In genomic region chr6:100573169-100573568, GRCh38 we compare ENCODE assay signal across 12 cellular contexts.
DNase-seq lines count a peak whose midpoint lies in the region; ATAC-seq and TF ChIP-seq lines count a peak whose summit lies in the region.
"Had no signal": no experiment of that assay in that cellular context is flagged by ENCODE, and none has a peak within 500 bp of the region (broad histone marks: within the 10 kb centered on the region; RNA-seq: fewer than 3 reads in every experiment).

No MANE protein-coding gene starts in this region.

- ATAC-seq in GM18873 (IDR thresholded peaks at IDR 0.05; ENCODE audit: low FRiP score, unreplicated experiment), result no peak
- no peak for ATAC-seq in HG03520 (IDR thresholded peaks at IDR 0.05; ENCODE audit: unreplicated experiment)

- DNase-seq in SIG-M5 treated with dmso at 0.1 percent for 504 hours (lab: John Stamatoyannopoulos, UW; ENCODE audit: unreplicated experiment), result peak; percentile 1
- DNase-seq in SIG-M5 (lab: John Stamatoyannopoulos, UW), result no peak
- peak; percentile 48 for DNase-seq in OCI-M1 (lab: John Stamatoyannopoulos, UW)
- peak; percentile 78 for DNase-seq in fibroblast of mammary gland (ENCODE audit: low read depth)
- peak; percentile 55 for DNase-seq in stromal cell of bone marrow (ENCODE audit: low read depth)
- no peak for DNase-seq in central memory CD4-positive, alpha-beta T cell
- DNase-seq: activated CD4-positive, CD25-positive, alpha-beta regulatory T cell; CD8-positive, alpha-beta memory T cell; colonic mucosa; stomach had no signal

- TF ChIP-seq CTCF in fibroblast of mammary gland (conservative IDR thresholded peaks at IDR 0.05; ENCODE audit: control insufficient read depth, insufficient read depth, low read depth, low read length), result peak; percentile 63

- H3K4me3 ChIP-seq in fibroblast of mammary gland (ENCODE audit: control insufficient read depth, low read depth, low read length), result no peak overlapping the region
- H3K4me3 ChIP-seq: colonic mucosa, stomach had no signal

Comparison
In these comparisons a context has a peak if more than half of its experiments do, and no peak if none do; other contexts are left out.
1. DNase-seq: peak in SIG-M5 treated with dmso at 0.1 percent for 504 hours (single experiment), OCI-M1 (single experiment), fibroblast of mammary gland (single experiment) and stromal cell of bone marrow (single experiment); none in SIG-M5 (single experiment) and central memory CD4-positive, alpha-beta T cell (single experiment).